1 cellular context compared by ENCODE assay signal in genomic region chr9:89639961-89640360, GRCh38.
TF ChIP-seq lines count a peak whose summit lies in the region.

No MANE protein-coding gene starts in this region.

TF ChIP-seq in GM23338, 12 proteins besides CTCF, POLR2A, EP300 and RAD21 (continued from another document):
- TF ChIP-seq ZNF462 (CRISPR knock-in tag; IDR thresholded peaks at IDR 0.05) (no peak), CREB1 (CRISPR knock-in tag; IDR thresholded peaks at IDR 0.05; ENCODE audit: low read depth) (no peak), STAT1 (IDR thresholded peaks at IDR 0.05; ENCODE audit: unreplicated experiment) (no peak), REST (IDR thresholded peaks at IDR 0.05; ENCODE audit: unreplicated experiment) (no peak), ZNF331 (CRISPR knock-in tag; IDR thresholded peaks at IDR 0.05; ENCODE audit: low read depth) (no peak), NANOG (IDR thresholded peaks at IDR 0.05; ENCODE audit: borderline replicate concordance) (no peak), POLR2AphosphoS5 (IDR thresholded peaks at IDR 0.05; ENCODE audit: low read depth) (no peak), ZNF114 (CRISPR knock-in tag; IDR thresholded peaks at IDR 0.05) (no peak), ETS1 (IDR thresholded peaks at IDR 0.05) (no peak), EZH2 (IDR thresholded peaks at IDR 0.05; ENCODE audit: low read depth, unreplicated experiment) (no peak)
